Comparison of ENCODE assay signal across 14 cellular contexts in genomic region chr1:111906816-111907215, GRCh38.
"Had no signal": no experiment of that assay in that cellular context is flagged by ENCODE, and none has a peak within 500 bp of the region (broad histone marks: within the 10 kb centered on the region; RNA-seq: fewer than 3 reads in every experiment).

No MANE protein-coding gene starts in this region.

- H3K4me1 Mint-ChIP-seq: naive thymus-derived CD8-positive, alpha-beta T cell had no signal

- H3K4me3 ChIP-seq: coronary artery, gastrocnemius medialis, stomach, thoracic aorta, transverse colon had no signal

- H3K27ac ChIP-seq: coronary artery, gastrocnemius medialis, stomach, thoracic aorta, transverse colon had no signal

- H3K9me3 Mint-ChIP-seq: naive thymus-derived CD8-positive, alpha-beta T cell had no signal

- H3K36me3 ChIP-seq: gastrocnemius medialis, stomach, thoracic aorta, transverse colon had no signal

- H3K27me3 ChIP-seq: gastrocnemius medialis, transverse colon had no signal

- H3K9me3 ChIP-seq: gastrocnemius medialis, stomach, thoracic aorta, transverse colon had no signal

- DNase-seq: effector CD4-positive, alpha-beta T cell; gastrocnemius medialis; islet precursor cell; naive thymus-derived CD8-positive, alpha-beta T cell; small intestine; stimulated activated CD4-positive, alpha-beta T cell treated with anti-CD3 and anti-CD28 coated beads, Interleukin-12 subunit alpha, Interleukin-12 subunit beta, amount 100 ng/mL, for 4 hours; stimulated activated naive CD4-positive, alpha-beta T cell; stomach; substantia nigra; transverse colon had no signal

- ATAC-seq: esophagus mucosa; left lobe of liver; naive thymus-derived CD8-positive, alpha-beta T cell had no signal

- H3K4me3 Mint-ChIP-seq: naive thymus-derived CD8-positive, alpha-beta T cell had no signal

- H3K36me3 Mint-ChIP-seq: naive thymus-derived CD8-positive, alpha-beta T cell had no signal

- H3K27ac Mint-ChIP-seq: naive thymus-derived CD8-positive, alpha-beta T cell had no signal
